ENCODE assay signal across 8 cellular contexts in the genomic region with DNA sequence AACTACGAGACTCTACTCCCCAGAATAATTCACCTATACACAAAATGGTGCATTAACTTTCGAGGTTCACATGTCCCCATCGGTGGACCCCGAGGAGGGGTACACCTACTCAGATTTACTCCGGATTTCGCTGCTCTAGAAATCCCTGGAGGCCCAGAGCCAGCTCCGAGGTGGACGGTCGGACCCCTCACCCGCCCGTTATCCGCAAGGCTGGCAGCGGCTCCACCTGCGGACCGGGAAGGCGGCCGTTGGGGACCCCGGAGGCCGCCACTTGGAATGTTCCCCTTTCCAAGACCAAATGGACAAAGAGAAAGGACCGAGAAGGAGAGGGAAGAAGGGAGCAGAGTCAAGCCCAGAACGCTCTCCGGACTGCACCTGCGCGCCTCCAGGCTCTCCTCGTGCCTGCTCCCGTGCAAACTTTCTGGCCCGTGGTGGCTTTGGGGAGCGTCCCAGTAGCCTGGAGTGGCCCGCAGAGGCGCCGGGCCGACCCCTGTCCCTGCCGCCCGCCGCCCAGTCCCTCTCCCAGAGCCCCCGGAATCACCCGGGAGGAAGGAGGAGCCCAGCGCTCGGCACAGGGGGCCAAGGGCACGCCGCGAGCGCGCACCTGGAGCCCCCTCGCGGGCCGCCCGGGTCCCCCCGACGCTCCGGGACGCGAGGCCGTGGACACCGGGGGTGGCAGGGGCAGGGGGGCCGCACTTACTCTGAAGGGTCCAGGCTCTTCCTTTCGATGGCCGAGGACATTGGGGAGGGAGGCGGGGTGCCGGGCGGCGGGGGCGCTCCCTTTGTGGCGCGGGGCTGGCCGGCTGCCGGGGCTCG. TPM values are rescaled to one million over a fixed set of nuclear protein-coding genes. Genes with fewer than 3 reads are reported as not detected.
DNase-seq lines count a peak whose midpoint lies in the region; ATAC-seq, FAIRE-seq and TF ChIP-seq lines count a peak whose summit lies in the region.

No MANE protein-coding gene starts in this region.

- H3K4me3 ChIP-seq in H1 (ENCODE audit: extremely low read depth in 1 of 4, insufficient read depth in 2 of 4, low read depth in 3 of 4, low read length in 4 of 4) (peak overlapping the region; percentile 58 to 77 (median 68)), neuron (ENCODE audit: low read length) (peak overlapping the region; percentile 22)

- ATAC-seq in GM18511 (IDR thresholded peaks at IDR 0.05; ENCODE audit: unreplicated experiment) (peak; percentile 21), HG02970 (IDR thresholded peaks at IDR 0.05; ENCODE audit: low FRiP score, unreplicated experiment) (no peak), HG02623 (IDR thresholded peaks at IDR 0.05; ENCODE audit: unreplicated experiment) (no peak), GM18873 (IDR thresholded peaks at IDR 0.05; ENCODE audit: low FRiP score, unreplicated experiment) (no peak)

- no peak for TF ChIP-seq CTCF in H1 (IDR thresholded peaks at IDR 0.05; ENCODE audit: control extremely low read depth in 1 of 3, insufficient read depth in 1 of 3, low read depth in 1 of 3, low read length in 3 of 3)

- no peak for TF ChIP-seq RAD21 in H1 (IDR thresholded peaks at IDR 0.05 in 1 of 2, conservative IDR thresholded peaks at IDR 0.05 in 1 of 2; ENCODE audit: low read depth in 2 of 2, low read length in 2 of 2)

- no peak overlapping the region for H2AK5ac ChIP-seq in H1 (ENCODE audit: low read depth, low read length)

- H2BK15ac ChIP-seq in H1 (ENCODE audit: low read length), result no peak overlapping the region

- H3K27me3 ChIP-seq in H1 (replicated peaks in 1 of 4; ENCODE audit: control insufficient read depth in 3 of 4, extremely low read depth in 1 of 4, insufficient read depth in 3 of 4, low read length in 3 of 4) (peaks cover 17 to 46% (median 34%) of the 10 kb centered on the region in 4 experiments), neuron (ENCODE audit: insufficient read depth, low read length) (peaks cover 86% of the 10 kb centered on the region)

- POLR2A ChIA-PET in H1 (lab: Charles Lee; ENCODE audit: partially characterized antibody), result no interaction called here

- H2BK5ac ChIP-seq in H1 (ENCODE audit: low read depth, low read length), result no peak overlapping the region

- peaks cover 10% of the 10 kb centered on the region; the same call in 1 of the 2 replicates for H3K23me2 ChIP-seq in H1 (ENCODE audit: low read depth, low read length)

- H3K4me1 ChIP-seq in H1 (replicated peaks in 1 of 4; ENCODE audit: control insufficient read depth in 3 of 4, insufficient read depth in 4 of 4, low read length in 3 of 4) (peaks cover 0 to 6% (median 5%) of the 10 kb centered on the region in 4 experiments; a peak in 5 of 7 replicates), neuron (ENCODE audit: insufficient read depth, low read length) (peaks cover 6% of the 10 kb centered on the region)

- no peak overlapping the region for H4K8ac ChIP-seq in H1 (ENCODE audit: extremely low read depth, insufficient read depth, low read length)

- H4K20me1 ChIP-seq in H1 (replicated peaks in 1 of 2; ENCODE audit: control insufficient read depth in 1 of 2, insufficient read depth in 2 of 2, low read length in 2 of 2), result no peaks in the 10 kb centered on the region

- no peak overlapping the region for H3K14ac ChIP-seq in H1 (ENCODE audit: insufficient read length)

- H3K36me3 ChIP-seq in H1 (ENCODE audit: control insufficient read depth in 2 of 4, insufficient read depth in 4 of 4, low read length in 3 of 4) (no peaks in the 10 kb centered on the region), neuron (ENCODE audit: insufficient read depth, low read length) (no peaks in the 10 kb centered on the region)

- H3K79me2 ChIP-seq in H1 (ENCODE audit: control insufficient read depth in 1 of 2, insufficient read depth in 2 of 2, low read length in 2 of 2), result no peaks in the 10 kb centered on the region

- H3K18ac ChIP-seq in H1 (ENCODE audit: extremely low read depth, low read length), result 0 out of 2 replicates have a peak overlapping the region, but pooled peaks have one; percentile 26

- no peak overlapping the region for H2BK120ac ChIP-seq in H1 (replicated peaks; ENCODE audit: low read depth, low read length)

- no peak overlapping the region for H2BK20ac ChIP-seq in H1 (ENCODE audit: low read length)

- WGBS in H1 (ENCODE audit: extremely low coverage in 1 of 2, insufficient coverage in 1 of 2, insufficient read length in 1 of 2, insufficient replicate concordance in 2 of 2, low coverage in 1 of 2, low lambda C conversion rate in 2 of 2, missing lambda C conversion rate in 1 of 2), 2 experiments, result 3% methylated on average over 38 of the region's 68 CpGs; no CpG with 5 or more reads in 1 of the 2 experiments

- H3K9ac ChIP-seq in H1 (replicated peaks in 1 of 4; ENCODE audit: extremely low read depth in 1 of 4, low read depth in 3 of 4, low read length in 3 of 4), result no peak overlapping the region

- H3K4ac ChIP-seq in H1 (replicated peaks; ENCODE audit: insufficient read length, low read depth, low read length), result no peak overlapping the region

- peak overlapping the region; percentile 2 for H3K56ac ChIP-seq in H1 (replicated peaks; ENCODE audit: insufficient read length, low read depth, low read length)

- no peak overlapping the region for H4K5ac ChIP-seq in H1 (ENCODE audit: insufficient read length, low read depth, low read length)

- H3K4me2 ChIP-seq in H1 (ENCODE audit: insufficient read depth in 1 of 2, low read depth in 2 of 2, low read length in 2 of 2), result peak overlapping the region; percentile 83 to 89

- no peak overlapping the region; the same call in 1 of the 2 replicates for H2BK12ac ChIP-seq in H1 (ENCODE audit: low read depth, low read length)

- H3K9me3 ChIP-seq in H1 (ENCODE audit: insufficient read depth in 2 of 2, low read depth in 1 of 2, low read length in 1 of 2) (no peaks in the 10 kb centered on the region), neuron (ENCODE audit: low read length) (no peaks in the 10 kb centered on the region)

- no peak overlapping the region for H3K27ac ChIP-seq in H1 (ENCODE audit: low read depth, low read length)

- no peak for TF ChIP-seq EP300 in H1 (IDR thresholded peaks at IDR 0.05; ENCODE audit: borderline replicate concordance in 1 of 2, low read depth in 2 of 2, low read length in 2 of 2)

- peak overlapping the region; percentile 56; the same call in 1 of the 2 replicates for H2AFZ ChIP-seq in H1 (ENCODE audit: low read length)
- peak overlapping the region; percentile 43 for H2AFZ ChIP-seq in neuron (ENCODE audit: low read depth, low read length)

- in situ Hi-C loops in KBM-7 (cut with MboI; ENCODE audit: low pct_unique_long_range_greater_than_20kb, low sequenced_read_pairs), result loop anchor here (10.0 kb wide), 1 partner anchor 106 kb away; no protein-coding TSS in a partner anchor

- peak; percentile 30 for DNase-seq in KBM-7
- peak in 1 of 2 experiments; percentile 64 for DNase-seq in H1 (ENCODE audit: low read depth in 1 of 2, low spot score in 2 of 2)
- no peak for DNase-seq in GF-D8 (lab: John Stamatoyannopoulos, UW)

- TF ChIP-seq POLR2A in H1 (IDR thresholded peaks at IDR 0.05; ENCODE audit: control extremely low read depth in 1 of 2, low read depth in 2 of 2, low read length in 2 of 2), result no peak

- no peak overlapping the region for H3K23ac ChIP-seq in H1 (ENCODE audit: insufficient read length)

- CTCF ChIA-PET in H1 (lab: Charles Lee; ENCODE audit: partially characterized antibody), result interaction anchor here (1.2 to 3.1 kb wide), 6 partner anchors 11 to 208 kb away, joined by 3 to 15 read pairs (median 7); no protein-coding TSS in a partner anchor

- FAIRE-seq in H1 (lab: Jason Lieb, UNC), result no peak

- no peaks in the 10 kb centered on the region; the same call in 1 of the 2 replicates for H3K79me1 ChIP-seq in H1 (ENCODE audit: low read depth, low read length)

- no peak overlapping the region for H4K91ac ChIP-seq in H1 (replicated peaks; ENCODE audit: insufficient read length, low read length)

TF ChIP-seq in H1, 55 proteins besides CTCF, POLR2A, EP300 and RAD21 (continues in another document):
- no peak for TF ChIP-seq CHD2 (IDR thresholded peaks at IDR 0.05; ENCODE audit: low read length)

RNA-seq across cellular contexts. Expression of a gene that starts 23.0 kb away (rescaled TPM):
- 2.0 and 2.7 TPM in 2 replicates for total RNA-seq in H1 (2021; fragmentation: NEBNext Ultra II Directional; extraction: Animal tissue kit (Norgen Biotek cat#: 25700))
- 1.2 and 1.6 TPM in 2 replicates for polyA plus RNA-seq in H1 (2011; rRNA removed)
- polyA plus RNA-seq in H1 (2011; cell fraction: cytosol; rRNA removed), result 2.2 TPM
- 0.98 TPM for polyA plus RNA-seq in H1 (2011; cell fraction: nucleus; rRNA removed)
- 0.70 to 1.3 TPM (median 1.1 TPM) in 4 replicates for polyA plus RNA-seq in H1 (2012, experiment 1 of 2)
- 0.70 TPM for polyA plus RNA-seq in H1 (2012, experiment 2 of 2)
- polyA plus RNA-seq in H1 (2013, experiment 1 of 2), result 0.53 TPM
- 0.44 TPM for polyA plus RNA-seq in H1 (2013, experiment 2 of 2)
- 0.20 and 0.98 TPM in 2 replicates for polyA minus RNA-seq in H1 (2011; rRNA and poly(A)+ RNA removed)
- 0.95 TPM for polyA minus RNA-seq in H1 (2011; cell fraction: cytosol; rRNA and poly(A)+ RNA removed)
- 3.5 TPM for polyA minus RNA-seq in H1 (2011; cell fraction: nucleus; rRNA and poly(A)+ RNA removed)
